ENCODE assay signal across 1 cellular context in the genomic region with DNA sequence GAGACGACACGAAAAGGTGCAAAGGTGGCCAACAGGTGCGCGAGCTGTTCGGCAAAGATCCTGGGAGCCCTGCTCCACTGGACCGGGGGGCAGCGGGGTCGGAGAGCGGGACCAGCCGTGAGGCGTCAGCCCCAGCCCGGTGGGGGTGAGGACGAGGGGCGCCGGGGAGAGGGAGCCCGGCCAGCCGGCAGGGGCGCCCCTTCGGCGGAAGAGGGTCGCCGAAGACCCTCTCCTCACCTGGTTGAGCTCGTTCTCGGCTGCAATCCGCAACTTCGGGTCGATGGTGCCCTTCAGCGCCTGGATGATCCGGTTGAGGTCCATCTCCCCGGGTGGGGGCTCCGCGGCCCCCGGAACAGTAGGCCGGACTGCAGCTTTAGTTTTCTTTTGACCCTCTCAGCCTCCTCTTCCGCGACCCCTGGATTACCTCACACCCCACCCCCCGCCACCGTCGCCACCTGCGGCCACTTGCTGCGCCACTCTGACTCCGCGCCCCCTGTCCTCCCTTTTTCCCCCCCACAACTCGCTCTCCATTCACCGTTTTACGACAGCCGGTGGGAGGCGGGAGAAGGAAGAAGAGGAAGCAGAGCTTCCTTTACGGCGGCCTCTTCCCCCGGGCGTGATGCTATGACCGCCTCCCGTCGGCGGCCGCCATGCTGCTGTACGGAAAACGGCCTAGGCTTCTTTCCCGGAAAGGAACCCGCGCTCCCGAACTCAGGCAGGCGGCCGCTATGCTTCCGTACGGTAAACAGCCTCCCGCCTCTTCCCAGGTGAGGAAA.
A peak's percentile ranks its signal among the peaks of the same experiment; 100 is the strongest.
TF ChIP-seq lines count a peak whose summit lies in the region.

A gene (minus strand): TSS at position 543 of the 776 bp plus-strand sequence. CDS start 222 bp downstream, at position 321.

TF ChIP-seq in HepG2, 621 proteins besides CTCF, POLR2A, EP300 and RAD21 (continued from another document and continues in another):
- TF ChIP-seq, protein P1, sequence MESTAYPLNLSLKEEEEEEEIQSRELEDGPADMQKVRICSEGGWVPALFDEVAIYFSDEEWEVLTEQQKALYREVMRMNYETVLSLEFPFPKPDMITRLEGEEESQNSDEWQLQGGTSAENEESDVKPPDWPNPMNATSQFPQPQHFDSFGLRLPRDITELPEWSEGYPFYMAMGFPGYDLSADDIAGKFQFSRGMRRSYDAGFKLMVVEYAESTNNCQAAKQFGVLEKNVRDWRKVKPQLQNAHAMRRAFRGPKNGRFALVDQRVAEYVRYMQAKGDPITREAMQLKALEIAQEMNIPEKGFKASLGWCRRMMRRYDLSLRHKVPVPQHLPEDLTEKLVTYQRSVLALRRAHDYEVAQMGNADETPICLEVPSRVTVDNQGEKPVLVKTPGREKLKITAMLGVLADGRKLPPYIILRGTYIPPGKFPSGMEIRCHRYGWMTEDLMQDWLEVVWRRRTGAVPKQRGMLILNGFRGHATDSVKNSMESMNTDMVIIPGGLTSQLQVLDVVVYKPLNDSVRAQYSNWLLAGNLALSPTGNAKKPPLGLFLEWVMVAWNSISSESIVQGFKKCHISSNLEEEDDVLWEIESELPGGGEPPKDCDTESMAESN (CRISPR knock-in tag; conservative IDR thresholded peaks at IDR 0.05) = 0 out of 2 replicates have a peak, but pooled peaks have one; percentile 28
- TF ChIP-seq ZNF501 (CRISPR knock-in tag; IDR thresholded peaks at IDR 0.05) (peak; percentile 60), NFKB2 (CRISPR knock-in tag; IDR thresholded peaks at IDR 0.05; ENCODE audit: borderline replicate concordance) (peak; percentile 87; the same call in 1 of the 2 replicates), ZNF124 (CRISPR knock-in tag; IDR thresholded peaks at IDR 0.05) (0 out of 2 replicates have a peak, but pooled peaks have one; percentile 35), KMT2A (CRISPR knock-in tag; IDR thresholded peaks at IDR 0.05) (peak; percentile 88), PITX1 (CRISPR knock-in tag; IDR thresholded peaks at IDR 0.05) (peak; percentile 13; the same call in 1 of the 2 replicates), ZNF672 (CRISPR knock-in tag; IDR thresholded peaks at IDR 0.05) (no peak), NKX3-1 (CRISPR knock-in tag; IDR thresholded peaks at IDR 0.05) (0 out of 2 replicates have a peak, but pooled peaks have one; percentile 58), RELA (CRISPR knock-in tag; IDR thresholded peaks at IDR 0.05) (no peak), STAG1 (CRISPR knock-in tag; IDR thresholded peaks at IDR 0.05) (peak; percentile 17; the same call in 1 of the 2 replicates), KDM2A (CRISPR knock-in tag; IDR thresholded peaks at IDR 0.05; ENCODE audit: borderline replicate concordance, low read depth) (peak; percentile 82; the same call in 1 of the 2 replicates), POLR2AphosphoS5 (IDR thresholded peaks at IDR 0.05; ENCODE audit: low read depth, low read length) (peak; percentile 61; the same call in 1 of the 2 replicates), REXO4 (CRISPR knock-in tag; IDR thresholded peaks at IDR 0.05; ENCODE audit: borderline replicate concordance) (no peak), ZNF773 (CRISPR knock-in tag; IDR thresholded peaks at IDR 0.05; ENCODE audit: borderline replicate concordance) (0 out of 2 replicates have a peak, but pooled peaks have one; percentile 67), ZNF883 (CRISPR knock-in tag; IDR thresholded peaks at IDR 0.05; ENCODE audit: not compliant biosample characterization) (no peak), ZNF781 (CRISPR knock-in tag; IDR thresholded peaks at IDR 0.05; ENCODE audit: borderline replicate concordance, not compliant biosample characterization) (peak; percentile 30), SPEN (CRISPR knock-in tag; IDR thresholded peaks at IDR 0.05; ENCODE audit: low read depth) (peak; percentile 63), ZNF331 (CRISPR knock-in tag; IDR thresholded peaks at IDR 0.05) (peak; percentile 36; the same call in 1 of the 2 replicates), SP4 (CRISPR knock-in tag; IDR thresholded peaks at IDR 0.05) (peak; percentile 24; the same call in 1 of the 2 replicates)
- TF ChIP-seq, protein P2, sequence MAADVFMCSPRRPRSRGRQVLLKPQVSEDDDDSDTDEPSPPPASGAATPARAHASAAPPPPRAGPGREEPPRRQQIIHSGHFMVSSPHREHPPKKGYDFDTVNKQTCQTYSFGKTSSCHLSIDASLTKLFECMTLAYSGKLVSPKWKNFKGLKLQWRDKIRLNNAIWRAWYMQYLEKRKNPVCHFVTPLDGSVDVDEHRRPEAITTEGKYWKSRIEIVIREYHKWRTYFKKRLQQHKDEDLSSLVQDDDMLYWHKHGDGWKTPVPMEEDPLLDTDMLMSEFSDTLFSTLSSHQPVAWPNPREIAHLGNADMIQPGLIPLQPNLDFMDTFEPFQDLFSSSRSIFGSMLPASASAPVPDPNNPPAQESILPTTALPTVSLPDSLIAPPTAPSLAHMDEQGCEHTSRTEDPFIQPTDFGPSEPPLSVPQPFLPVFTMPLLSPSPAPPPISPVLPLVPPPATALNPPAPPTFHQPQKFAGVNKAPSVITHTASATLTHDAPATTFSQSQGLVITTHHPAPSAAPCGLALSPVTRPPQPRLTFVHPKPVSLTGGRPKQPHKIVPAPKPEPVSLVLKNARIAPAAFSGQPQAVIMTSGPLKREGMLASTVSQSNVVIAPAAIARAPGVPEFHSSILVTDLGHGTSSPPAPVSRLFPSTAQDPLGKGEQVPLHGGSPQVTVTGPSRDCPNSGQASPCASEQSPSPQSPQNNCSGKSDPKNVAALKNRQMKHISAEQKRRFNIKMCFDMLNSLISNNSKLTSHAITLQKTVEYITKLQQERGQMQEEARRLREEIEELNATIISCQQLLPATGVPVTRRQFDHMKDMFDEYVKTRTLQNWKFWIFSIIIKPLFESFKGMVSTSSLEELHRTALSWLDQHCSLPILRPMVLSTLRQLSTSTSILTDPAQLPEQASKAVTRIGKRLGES (CRISPR knock-in tag; IDR thresholded peaks at IDR 0.05; ENCODE audit: borderline replicate concordance) = peak; percentile 35; the same call in 1 of the 2 replicates
- TF ChIP-seq, protein P3, sequence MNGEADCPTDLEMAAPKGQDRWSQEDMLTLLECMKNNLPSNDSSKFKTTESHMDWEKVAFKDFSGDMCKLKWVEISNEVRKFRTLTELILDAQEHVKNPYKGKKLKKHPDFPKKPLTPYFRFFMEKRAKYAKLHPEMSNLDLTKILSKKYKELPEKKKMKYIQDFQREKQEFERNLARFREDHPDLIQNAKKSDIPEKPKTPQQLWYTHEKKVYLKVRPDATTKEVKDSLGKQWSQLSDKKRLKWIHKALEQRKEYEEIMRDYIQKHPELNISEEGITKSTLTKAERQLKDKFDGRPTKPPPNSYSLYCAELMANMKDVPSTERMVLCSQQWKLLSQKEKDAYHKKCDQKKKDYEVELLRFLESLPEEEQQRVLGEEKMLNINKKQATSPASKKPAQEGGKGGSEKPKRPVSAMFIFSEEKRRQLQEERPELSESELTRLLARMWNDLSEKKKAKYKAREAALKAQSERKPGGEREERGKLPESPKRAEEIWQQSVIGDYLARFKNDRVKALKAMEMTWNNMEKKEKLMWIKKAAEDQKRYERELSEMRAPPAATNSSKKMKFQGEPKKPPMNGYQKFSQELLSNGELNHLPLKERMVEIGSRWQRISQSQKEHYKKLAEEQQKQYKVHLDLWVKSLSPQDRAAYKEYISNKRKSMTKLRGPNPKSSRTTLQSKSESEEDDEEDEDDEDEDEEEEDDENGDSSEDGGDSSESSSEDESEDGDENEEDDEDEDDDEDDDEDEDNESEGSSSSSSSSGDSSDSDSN (CRISPR knock-in tag; IDR thresholded peaks at IDR 0.05) = 0 out of 2 replicates have a peak, but pooled peaks have one; percentile 22
- TF ChIP-seq, protein P4, sequence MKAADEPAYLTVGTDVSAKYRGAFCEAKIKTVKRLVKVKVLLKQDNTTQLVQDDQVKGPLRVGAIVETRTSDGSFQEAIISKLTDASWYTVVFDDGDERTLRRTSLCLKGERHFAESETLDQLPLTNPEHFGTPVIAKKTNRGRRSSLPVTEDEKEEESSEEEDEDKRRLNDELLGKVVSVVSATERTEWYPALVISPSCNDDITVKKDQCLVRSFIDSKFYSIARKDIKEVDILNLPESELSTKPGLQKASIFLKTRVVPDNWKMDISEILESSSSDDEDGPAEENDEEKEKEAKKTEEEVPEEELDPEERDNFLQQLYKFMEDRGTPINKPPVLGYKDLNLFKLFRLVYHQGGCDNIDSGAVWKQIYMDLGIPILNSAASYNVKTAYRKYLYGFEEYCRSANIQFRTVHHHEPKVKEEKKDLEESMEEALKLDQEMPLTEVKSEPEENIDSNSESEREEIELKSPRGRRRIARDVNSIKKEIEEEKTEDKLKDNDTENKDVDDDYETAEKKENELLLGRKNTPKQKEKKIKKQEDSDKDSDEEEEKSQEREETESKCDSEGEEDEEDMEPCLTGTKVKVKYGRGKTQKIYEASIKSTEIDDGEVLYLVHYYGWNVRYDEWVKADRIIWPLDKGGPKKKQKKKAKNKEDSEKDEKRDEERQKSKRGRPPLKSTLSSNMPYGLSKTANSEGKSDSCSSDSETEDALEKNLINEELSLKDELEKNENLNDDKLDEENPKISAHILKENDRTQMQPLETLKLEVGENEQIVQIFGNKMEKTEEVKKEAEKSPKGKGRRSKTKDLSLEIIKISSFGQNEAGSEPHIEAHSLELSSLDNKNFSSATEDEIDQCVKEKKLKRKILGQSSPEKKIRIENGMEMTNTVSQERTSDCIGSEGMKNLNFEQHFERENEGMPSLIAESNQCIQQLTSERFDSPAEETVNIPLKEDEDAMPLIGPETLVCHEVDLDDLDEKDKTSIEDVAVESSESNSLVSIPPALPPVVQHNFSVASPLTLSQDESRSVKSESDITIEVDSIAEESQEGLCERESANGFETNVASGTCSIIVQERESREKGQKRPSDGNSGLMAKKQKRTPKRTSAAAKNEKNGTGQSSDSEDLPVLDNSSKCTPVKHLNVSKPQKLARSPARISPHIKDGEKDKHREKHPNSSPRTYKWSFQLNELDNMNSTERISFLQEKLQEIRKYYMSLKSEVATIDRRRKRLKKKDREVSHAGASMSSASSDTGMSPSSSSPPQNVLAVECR (CRISPR knock-in tag; IDR thresholded peaks at IDR 0.05; ENCODE audit: borderline replicate concordance) = peak; percentile 66; the same call in 1 of the 2 replicates
- TF ChIP-seq, protein P5, sequence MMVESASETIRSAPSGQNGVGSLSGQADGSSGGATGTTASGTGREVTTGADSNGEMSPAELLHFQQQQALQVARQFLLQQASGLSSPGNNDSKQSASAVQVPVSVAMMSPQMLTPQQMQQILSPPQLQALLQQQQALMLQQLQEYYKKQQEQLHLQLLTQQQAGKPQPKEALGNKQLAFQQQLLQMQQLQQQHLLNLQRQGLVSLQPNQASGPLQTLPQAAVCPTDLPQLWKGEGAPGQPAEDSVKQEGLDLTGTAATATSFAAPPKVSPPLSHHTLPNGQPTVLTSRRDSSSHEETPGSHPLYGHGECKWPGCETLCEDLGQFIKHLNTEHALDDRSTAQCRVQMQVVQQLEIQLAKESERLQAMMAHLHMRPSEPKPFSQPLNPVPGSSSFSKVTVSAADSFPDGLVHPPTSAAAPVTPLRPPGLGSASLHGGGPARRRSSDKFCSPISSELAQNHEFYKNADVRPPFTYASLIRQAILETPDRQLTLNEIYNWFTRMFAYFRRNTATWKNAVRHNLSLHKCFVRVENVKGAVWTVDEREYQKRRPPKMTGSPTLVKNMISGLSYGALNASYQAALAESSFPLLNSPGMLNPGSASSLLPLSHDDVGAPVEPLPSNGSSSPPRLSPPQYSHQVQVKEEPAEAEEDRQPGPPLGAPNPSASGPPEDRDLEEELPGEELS (CRISPR knock-in tag; IDR thresholded peaks at IDR 0.05) = peak; percentile 72
- TF ChIP-seq, protein P6, sequence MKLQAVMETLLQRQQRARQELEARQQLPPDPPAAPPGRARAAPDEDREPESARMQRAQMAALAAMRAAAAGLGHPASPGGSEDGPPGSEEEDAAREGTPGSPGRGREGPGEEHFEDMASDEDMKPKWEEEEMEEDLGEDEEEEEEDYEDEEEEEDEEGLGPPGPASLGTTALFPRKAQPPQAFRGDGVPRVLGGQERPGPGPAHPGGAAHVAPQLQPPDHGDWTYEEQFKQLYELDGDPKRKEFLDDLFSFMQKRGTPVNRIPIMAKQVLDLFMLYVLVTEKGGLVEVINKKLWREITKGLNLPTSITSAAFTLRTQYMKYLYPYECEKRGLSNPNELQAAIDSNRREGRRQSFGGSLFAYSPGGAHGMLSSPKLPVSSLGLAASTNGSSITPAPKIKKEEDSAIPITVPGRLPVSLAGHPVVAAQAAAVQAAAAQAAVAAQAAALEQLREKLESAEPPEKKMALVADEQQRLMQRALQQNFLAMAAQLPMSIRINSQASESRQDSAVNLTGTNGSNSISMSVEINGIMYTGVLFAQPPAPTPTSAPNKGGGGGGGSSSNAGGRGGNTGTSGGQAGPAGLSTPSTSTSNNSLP (IDR thresholded peaks at IDR 0.05; ENCODE audit: low read depth, low read length) = 0 out of 2 replicates have a peak, but pooled peaks have one; percentile 27
- TF ChIP-seq, protein P7, sequence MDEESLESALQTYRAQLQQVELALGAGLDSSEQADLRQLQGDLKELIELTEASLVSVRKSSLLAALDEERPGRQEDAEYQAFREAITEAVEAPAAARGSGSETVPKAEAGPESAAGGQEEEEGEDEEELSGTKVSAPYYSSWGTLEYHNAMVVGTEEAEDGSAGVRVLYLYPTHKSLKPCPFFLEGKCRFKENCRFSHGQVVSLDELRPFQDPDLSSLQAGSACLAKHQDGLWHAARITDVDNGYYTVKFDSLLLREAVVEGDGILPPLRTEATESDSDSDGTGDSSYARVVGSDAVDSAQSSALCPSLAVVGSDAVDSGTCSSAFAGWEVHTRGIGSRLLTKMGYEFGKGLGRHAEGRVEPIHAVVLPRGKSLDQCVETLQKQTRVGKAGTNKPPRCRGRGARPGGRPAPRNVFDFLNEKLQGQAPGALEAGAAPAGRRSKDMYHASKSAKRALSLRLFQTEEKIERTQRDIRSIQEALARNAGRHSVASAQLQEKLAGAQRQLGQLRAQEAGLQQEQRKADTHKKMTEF (CRISPR knock-in tag; IDR thresholded peaks at IDR 0.05) = peak; percentile 18; the same call in 1 of the 2 replicates
- TF ChIP-seq, protein P8, sequence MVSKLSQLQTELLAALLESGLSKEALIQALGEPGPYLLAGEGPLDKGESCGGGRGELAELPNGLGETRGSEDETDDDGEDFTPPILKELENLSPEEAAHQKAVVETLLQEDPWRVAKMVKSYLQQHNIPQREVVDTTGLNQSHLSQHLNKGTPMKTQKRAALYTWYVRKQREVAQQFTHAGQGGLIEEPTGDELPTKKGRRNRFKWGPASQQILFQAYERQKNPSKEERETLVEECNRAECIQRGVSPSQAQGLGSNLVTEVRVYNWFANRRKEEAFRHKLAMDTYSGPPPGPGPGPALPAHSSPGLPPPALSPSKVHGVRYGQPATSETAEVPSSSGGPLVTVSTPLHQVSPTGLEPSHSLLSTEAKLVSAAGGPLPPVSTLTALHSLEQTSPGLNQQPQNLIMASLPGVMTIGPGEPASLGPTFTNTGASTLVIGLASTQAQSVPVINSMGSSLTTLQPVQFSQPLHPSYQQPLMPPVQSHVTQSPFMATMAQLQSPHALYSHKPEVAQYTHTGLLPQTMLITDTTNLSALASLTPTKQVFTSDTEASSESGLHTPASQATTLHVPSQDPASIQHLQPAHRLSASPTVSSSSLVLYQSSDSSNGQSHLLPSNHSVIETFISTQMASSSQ (IDR thresholded peaks at IDR 0.05; ENCODE audit: low read depth) = no peak
- TF ChIP-seq, protein P8 (CRISPR knock-in tag; IDR thresholded peaks at IDR 0.05; ENCODE audit: borderline replicate concordance) = 0 out of 2 replicates have a peak, but pooled peaks have one; percentile 13
